Comparison of ENCODE assay signal across 1 cellular context in the genomic region with DNA sequence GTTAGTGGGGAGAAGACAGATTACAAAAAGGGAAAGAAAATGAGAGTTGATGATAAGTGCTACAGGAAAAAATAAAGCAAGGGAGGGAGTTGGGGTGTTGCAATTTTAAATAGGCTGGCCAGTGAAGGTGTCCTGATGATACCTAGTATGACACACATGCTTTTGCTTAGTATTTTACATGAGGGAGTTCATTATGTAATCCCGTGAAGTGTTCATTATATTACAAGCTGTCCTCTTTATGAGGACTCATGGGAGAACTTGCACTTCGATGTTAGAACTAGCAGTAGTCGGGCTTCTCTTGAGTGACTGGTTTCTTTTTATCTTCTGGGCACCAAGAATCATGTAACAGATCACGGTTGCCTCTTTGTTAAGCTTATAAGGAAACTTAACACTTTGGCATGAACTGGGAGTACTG.
TF ChIP-seq lines count a peak whose summit lies in the region.

No MANE protein-coding gene starts in this region.

TF ChIP-seq in K562, 482 proteins besides CTCF, POLR2A, EP300 and RAD21 (continued from another document and continues in another):
- TF ChIP-seq STAT6 (CRISPR knock-in tag; IDR thresholded peaks at IDR 0.05): no peak
- peak; percentile 8; the same call in 1 of the 2 replicates for TF ChIP-seq HES1 (IDR thresholded peaks at IDR 0.05; ENCODE audit: low read depth)
- TF ChIP-seq MAFK (IDR thresholded peaks at IDR 0.05; ENCODE audit: low read length): no peak
- TF ChIP-seq HEY1 (CRISPR knock-in tag; IDR thresholded peaks at IDR 0.05; ENCODE audit: borderline replicate concordance): no peak
- TF ChIP-seq SIN3A (IDR thresholded peaks at IDR 0.05; ENCODE audit: borderline replicate concordance in 2 of 2, control insufficient read depth in 1 of 2, low read depth in 2 of 2, low read length in 2 of 2): no peak
- TF ChIP-seq HDGF (IDR thresholded peaks at IDR 0.05): no peak
- TF ChIP-seq TFAM (CRISPR knock-in tag; conservative IDR thresholded peaks at IDR 0.05): no peak
- no peak for TF ChIP-seq UBTF (IDR thresholded peaks at IDR 0.05; ENCODE audit: borderline replicate concordance in 1 of 2, low read depth in 2 of 2, low read length in 2 of 2)
- TF ChIP-seq ZNF384 (IDR thresholded peaks at IDR 0.05; ENCODE audit: low read depth, low read length): no peak
- peak; percentile 92 for TF ChIP-seq CC2D1A (IDR thresholded peaks at IDR 0.05)
- TF ChIP-seq HIVEP1 (CRISPR knock-in tag; IDR thresholded peaks at IDR 0.05): no peak
- no peak for TF ChIP-seq RERE (CRISPR knock-in tag; IDR thresholded peaks at IDR 0.05; ENCODE audit: borderline replicate concordance)
- TF ChIP-seq, protein P1, sequence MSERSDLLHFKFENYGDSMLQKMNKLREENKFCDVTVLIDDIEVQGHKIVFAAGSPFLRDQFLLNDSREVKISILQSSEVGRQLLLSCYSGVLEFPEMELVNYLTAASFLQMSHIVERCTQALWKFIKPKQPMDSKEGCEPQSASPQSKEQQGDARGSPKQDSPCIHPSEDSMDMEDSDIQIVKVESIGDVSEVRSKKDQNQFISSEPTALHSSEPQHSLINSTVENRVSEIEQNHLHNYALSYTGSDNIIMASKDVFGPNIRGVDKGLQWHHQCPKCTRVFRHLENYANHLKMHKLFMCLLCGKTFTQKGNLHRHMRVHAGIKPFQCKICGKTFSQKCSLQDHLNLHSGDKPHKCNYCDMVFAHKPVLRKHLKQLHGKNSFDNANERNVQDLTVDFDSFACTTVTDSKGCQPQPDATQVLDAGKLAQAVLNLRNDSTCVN (CRISPR knock-in tag; IDR thresholded peaks at IDR 0.05): no peak
- TF ChIP-seq TOE1 (IDR thresholded peaks at IDR 0.05; ENCODE audit: borderline replicate concordance): no peak
- no peak for TF ChIP-seq TOE1 (CRISPR knock-in tag; IDR thresholded peaks at IDR 0.05; ENCODE audit: borderline replicate concordance, low read depth)
- no peak for TF ChIP-seq ZKSCAN8 (CRISPR knock-in tag; IDR thresholded peaks at IDR 0.05)
- peak; percentile 43; the same call in 1 of the 2 replicates for TF ChIP-seq SMARCA4 (IDR thresholded peaks at IDR 0.05)
- TF ChIP-seq BCOR (IDR thresholded peaks at IDR 0.05): no peak
- no peak for TF ChIP-seq SETDB1 (IDR thresholded peaks at IDR 0.05; ENCODE audit: low read length)
- no peak for TF ChIP-seq ZNF197 (CRISPR knock-in tag; IDR thresholded peaks at IDR 0.05; ENCODE audit: low read depth)
- no peak for TF ChIP-seq FOXA3 (CRISPR knock-in tag; conservative IDR thresholded peaks at IDR 0.05 in 1 of 2, IDR thresholded peaks at IDR 0.05 in 1 of 2)
- TF ChIP-seq KLF16 (IDR thresholded peaks at IDR 0.05): no peak
- no peak for TF ChIP-seq GTF2A2 (tag; IDR thresholded peaks at IDR 0.05)
- no peak for TF ChIP-seq OTX1 (CRISPR knock-in tag; IDR thresholded peaks at IDR 0.05)
- no peak for TF ChIP-seq ZNF274 (IDR thresholded peaks at IDR 0.05; ENCODE audit: borderline replicate concordance, low read depth, low read length)
- TF ChIP-seq, protein P2, sequence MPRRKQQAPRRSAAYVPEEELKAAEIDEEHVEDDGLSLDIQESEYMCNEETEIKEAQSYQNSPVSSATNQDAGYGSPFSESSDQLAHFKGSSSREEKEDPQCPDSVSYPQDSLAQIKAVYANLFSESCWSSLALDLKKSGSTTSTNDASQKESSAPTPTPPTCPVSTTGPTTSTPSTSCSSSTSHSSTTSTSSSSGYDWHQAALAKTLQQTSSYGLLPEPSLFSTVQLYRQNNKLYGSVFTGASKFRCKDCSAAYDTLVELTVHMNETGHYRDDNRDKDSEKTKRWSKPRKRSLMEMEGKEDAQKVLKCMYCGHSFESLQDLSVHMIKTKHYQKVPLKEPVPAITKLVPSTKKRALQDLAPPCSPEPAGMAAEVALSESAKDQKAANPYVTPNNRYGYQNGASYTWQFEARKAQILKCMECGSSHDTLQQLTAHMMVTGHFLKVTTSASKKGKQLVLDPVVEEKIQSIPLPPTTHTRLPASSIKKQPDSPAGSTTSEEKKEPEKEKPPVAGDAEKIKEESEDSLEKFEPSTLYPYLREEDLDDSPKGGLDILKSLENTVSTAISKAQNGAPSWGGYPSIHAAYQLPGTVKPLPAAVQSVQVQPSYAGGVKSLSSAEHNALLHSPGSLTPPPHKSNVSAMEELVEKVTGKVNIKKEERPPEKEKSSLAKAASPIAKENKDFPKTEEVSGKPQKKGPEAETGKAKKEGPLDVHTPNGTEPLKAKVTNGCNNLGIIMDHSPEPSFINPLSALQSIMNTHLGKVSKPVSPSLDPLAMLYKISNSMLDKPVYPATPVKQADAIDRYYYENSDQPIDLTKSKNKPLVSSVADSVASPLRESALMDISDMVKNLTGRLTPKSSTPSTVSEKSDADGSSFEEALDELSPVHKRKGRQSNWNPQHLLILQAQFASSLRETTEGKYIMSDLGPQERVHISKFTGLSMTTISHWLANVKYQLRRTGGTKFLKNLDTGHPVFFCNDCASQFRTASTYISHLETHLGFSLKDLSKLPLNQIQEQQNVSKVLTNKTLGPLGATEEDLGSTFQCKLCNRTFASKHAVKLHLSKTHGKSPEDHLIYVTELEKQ (CRISPR knock-in tag; IDR thresholded peaks at IDR 0.05): no peak
- no peak for TF ChIP-seq HMG20B (CRISPR knock-in tag; IDR thresholded peaks at IDR 0.05)
- TF ChIP-seq PRMT5 (CRISPR knock-in tag; IDR thresholded peaks at IDR 0.05): no peak
- no peak for TF ChIP-seq CBFA2T3 (IDR thresholded peaks at IDR 0.05)
- TF ChIP-seq SMC3 (conservative IDR thresholded peaks at IDR 0.05; ENCODE audit: insufficient read depth, low read depth, low read length): no peak
- no peak for TF ChIP-seq TEAD4 (IDR thresholded peaks at IDR 0.05; ENCODE audit: low read length)
- TF ChIP-seq TEAD4 (CRISPR knock-in tag; IDR thresholded peaks at IDR 0.05; ENCODE audit: borderline replicate concordance): no peak
- no peak for TF ChIP-seq ZNF133 (CRISPR knock-in tag; IDR thresholded peaks at IDR 0.05)
- TF ChIP-seq, protein P3, sequence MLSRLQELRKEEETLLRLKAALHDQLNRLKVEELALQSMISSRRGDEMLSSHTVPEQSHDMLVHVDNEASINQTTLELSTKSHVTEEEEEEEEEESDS (CRISPR knock-in tag; IDR thresholded peaks at IDR 0.05): no peak
- TF ChIP-seq GTF2F1 (IDR thresholded peaks at IDR 0.05; ENCODE audit: low read depth, low read length): no peak
- TF ChIP-seq C11orf30 (IDR thresholded peaks at IDR 0.05; ENCODE audit: low read depth): no peak
- no peak for TF ChIP-seq TRIM25 (IDR thresholded peaks at IDR 0.05; ENCODE audit: borderline replicate concordance)
- TF ChIP-seq PTTG1 (tag; IDR thresholded peaks at IDR 0.05; ENCODE audit: low read depth): no peak
- TF ChIP-seq PYGO2 (tag; IDR thresholded peaks at IDR 0.05): no peak
- no peak for TF ChIP-seq ZNF436 (CRISPR knock-in tag; IDR thresholded peaks at IDR 0.05)
- TF ChIP-seq RBM25 (IDR thresholded peaks at IDR 0.05; ENCODE audit: low read depth, low read length, severe bottlenecking): no peak
- TF ChIP-seq MIER1 (IDR thresholded peaks at IDR 0.05; ENCODE audit: low read depth): no peak
- TF ChIP-seq ZNF740 (CRISPR knock-in tag; IDR thresholded peaks at IDR 0.05): no peak
- no peak for TF ChIP-seq ZNF740 (tag; IDR thresholded peaks at IDR 0.05)
- TF ChIP-seq TAL1 (IDR thresholded peaks at IDR 0.05): peak; percentile 22; the same call in 1 of the 2 replicates
